Comparison of ENCODE assay signal across 8 cellular contexts in the genomic region with DNA sequence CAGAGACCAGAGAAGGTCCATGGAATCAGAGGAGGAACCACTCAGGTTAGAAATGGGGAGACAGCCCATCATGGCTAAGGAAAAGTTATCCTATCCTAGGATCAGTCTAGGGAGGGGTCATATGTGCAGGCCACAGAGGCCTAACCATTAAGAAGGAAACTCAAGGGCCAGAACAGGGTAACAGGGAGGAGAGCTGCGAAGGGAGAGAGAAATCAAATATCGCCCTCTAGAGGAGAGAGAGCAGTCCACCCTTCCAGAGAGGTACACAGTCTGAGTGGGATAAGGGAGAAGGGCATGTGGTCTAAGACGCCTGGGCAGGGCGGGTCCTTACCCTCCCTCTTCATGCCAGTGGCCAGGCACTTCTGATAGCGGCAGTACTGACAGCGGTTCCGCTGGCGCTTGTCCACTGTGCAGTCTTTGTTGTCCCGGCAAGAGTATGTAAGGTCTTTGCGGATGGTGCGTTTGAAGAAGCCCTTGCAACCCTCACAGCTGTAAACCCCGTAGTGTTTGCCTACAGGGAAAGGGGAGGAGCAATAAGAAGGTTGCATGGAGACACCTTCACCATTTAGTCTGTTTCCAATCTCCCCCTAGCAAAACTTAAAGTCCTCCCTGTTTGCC. TPM values are rescaled to one million over a fixed set of nuclear protein-coding genes. Genes with fewer than 3 reads are reported as not detected.
DNase-seq lines count a peak whose midpoint lies in the region; ATAC-seq and TF ChIP-seq lines count a peak whose summit lies in the region.

No MANE protein-coding gene starts in this region.

- CTCF ChIA-PET in Panc1 (lab: Charles Lee): interaction anchor here (0.6 to 1.8 kb wide), 3 partner anchors 23 to 51 kb away, joined by 3 to 9 read pairs (median 3); no protein-coding TSS in a partner anchor

- intact Hi-C loops in Panc1 (cut with micrococcal nuclease; ENCODE audit: unreplicated experiment) (no loop called here), left colon (cut with DNase I, micrococcal nuclease) (loop anchor here in 1 of 2 donors (5.0 kb wide), 1 partner anchor 35 kb away; no protein-coding TSS in a partner anchor), tibial artery (cut with DNase I; ENCODE audit: low total_unique reads) (loop anchor here (5.0 kb wide), 1 partner anchor 35 kb away; no protein-coding TSS in a partner anchor)

- DNase-seq in NCI-H2171 treated with DMSO at 0.1 percent for 48 hours (lab: John Stamatoyannopoulos, UW) (peak; percentile 29), NCI-H2171 (lab: John Stamatoyannopoulos, UW) (no peak), HT1080 (ENCODE audit: low read depth) (peak; percentile 63), Panc1 (ENCODE audit: low read depth, low spot score) (no peak), caudate nucleus (lab: John Stamatoyannopoulos, UW) (peak in 25 of 61 donors; percentile 8 to 56 (median 25)), left colon (peak; percentile 42 to 49), tibial artery (no peak)

- H3K4me3 ChIP-seq in Panc1 (ENCODE audit: low read depth in 2 of 2, low read length in 2 of 2) (no peak overlapping the region), tibial artery (no peak overlapping the region)

- in situ Hi-C loops in Panc1 (cut with HindIII; ENCODE audit: low pct_unique_long_range_greater_than_20kb, low sequenced_read_pairs): no loop called here

- BruUV-seq in Panc1 (replicated peaks; lab: Mats Ljungman, UMichigan): no TSS peak

- POLR2A ChIA-PET in Panc1 (lab: Charles Lee): no interaction called here

- H3K9me3 ChIP-seq in Panc1 (ENCODE audit: control insufficient read depth, insufficient read depth, low read depth, low read length) (no peaks in the 10 kb centered on the region), tibial artery (no peaks in the 10 kb centered on the region)

- H3K4me1 ChIP-seq in Panc1 (ENCODE audit: control insufficient read depth, insufficient read depth, low read length) (peaks cover 18% of the 10 kb centered on the region), tibial artery (peaks cover 0 to 53% (median 49%) of the 10 kb centered on the region in 4 donors)

- H3K27ac ChIP-seq in Panc1 (ENCODE audit: low read length) (no peak overlapping the region), caudate nucleus (ENCODE audit: low read depth, low read length) (peak overlapping the region; percentile 23), tibial artery (peak overlapping the region in 1 of 2 donors; percentile 6)

- peak; percentile 89 for TF ChIP-seq CTCF in Panc1 (IDR thresholded peaks at IDR 0.05)
- peak; percentile 43 to 59 for TF ChIP-seq CTCF in tibial artery (IDR thresholded peaks at IDR 0.05)

- peaks cover 17% of the 10 kb centered on the region; the same call in 1 of the 2 replicates for H3K36me3 ChIP-seq in Panc1 (ENCODE audit: control insufficient read depth, insufficient read depth, low read length)
- H3K36me3 ChIP-seq in tibial artery: peaks cover 21 to 47% (median 36%) of the 10 kb centered on the region in 3 donors

- no peaks in the 10 kb centered on the region for H3K27me3 ChIP-seq in Panc1 (ENCODE audit: control insufficient read depth, insufficient read depth, low read length)
- H3K27me3 ChIP-seq in tibial artery: no peaks in the 10 kb centered on the region

- peak; percentile 68 for ATAC-seq in Panc1
- peak; percentile 35 for ATAC-seq in left colon
- no peak for ATAC-seq in GM18867 (IDR thresholded peaks at IDR 0.05; ENCODE audit: unreplicated experiment)

RNA-seq across cellular contexts. Expression of a gene that starts 2.9 kb away (rescaled TPM):
- 30.7 and 32.5 TPM in 2 replicates for total RNA-seq in HT1080 (2014; rRNA removed; shearing (Covaris generic))
- 28.6 and 30.4 TPM in 2 replicates for polyA plus RNA-seq in HT1080 (2015; cell fraction: cytosol; rRNA removed)
- polyA plus RNA-seq in HT1080 (2015; cell fraction: nucleus; rRNA removed): 149 and 153 TPM in 2 replicates
- total RNA-seq in Panc1 (2021; ENCODE audit: unreplicated experiment): 27.4 TPM
- 28.5 TPM for polyA plus RNA-seq in Panc1 (2012; ENCODE audit: insufficient read length)
- total RNA-seq in left colon: 10 to 100 TPM; 34.4 to 37.0 TPM

RNA-seq across cellular contexts. Expression of a gene that starts 3.1 kb away (rescaled TPM):
- 94.6 and 121 TPM in 2 replicates for total RNA-seq in HT1080 (2014; rRNA removed; shearing (Covaris generic))
- polyA plus RNA-seq in HT1080 (2015; cell fraction: cytosol; rRNA removed): 135 and 141 TPM in 2 replicates
- 142 and 147 TPM in 2 replicates for polyA plus RNA-seq in HT1080 (2015; cell fraction: nucleus; rRNA removed)
- total RNA-seq in Panc1 (2021; ENCODE audit: unreplicated experiment): 135 TPM
- 155 TPM for polyA plus RNA-seq in Panc1 (2012; ENCODE audit: insufficient read length)
- 100 to 1,000 TPM; 128 to 203 TPM for total RNA-seq in left colon

RNA-seq across cellular contexts. Expression of a gene that starts 5.3 kb away (rescaled TPM):
- 0.71 and 0.77 TPM in 2 replicates for total RNA-seq in HT1080 (2014; rRNA removed; shearing (Covaris generic))
- polyA plus RNA-seq in HT1080 (2015; cell fraction: cytosol; rRNA removed): 0.01 and 0.19 TPM in 2 replicates
- 1.7 and 2.4 TPM in 2 replicates for polyA plus RNA-seq in HT1080 (2015; cell fraction: nucleus; rRNA removed)
- 0.57 TPM for total RNA-seq in Panc1 (2021; ENCODE audit: unreplicated experiment)
- 0.94 TPM for polyA plus RNA-seq in Panc1 (2012; ENCODE audit: insufficient read length)
- under 1 TPM; 0.45 to 0.55 TPM for total RNA-seq in left colon

RNA-seq across cellular contexts. Expression of a gene that starts 6.9 kb away (rescaled TPM):
- 5.3 and 5.6 TPM in 2 replicates for total RNA-seq in HT1080 (2014; rRNA removed; shearing (Covaris generic))
- 15.6 and 19.0 TPM in 2 replicates for polyA plus RNA-seq in HT1080 (2015; cell fraction: cytosol; rRNA removed)
- 14.1 and 17.5 TPM in 2 replicates for polyA plus RNA-seq in HT1080 (2015; cell fraction: nucleus; rRNA removed)
- 7.4 TPM for total RNA-seq in Panc1 (2021; ENCODE audit: unreplicated experiment)
- 8.9 TPM for polyA plus RNA-seq in Panc1 (2012; ENCODE audit: insufficient read length)
- 10 to 100 TPM; 22.4 to 23.7 TPM for total RNA-seq in left colon

RNA-seq across cellular contexts. Expression of a gene that starts 10.8 kb away (rescaled TPM):
- total RNA-seq in HT1080 (2014; rRNA removed; shearing (Covaris generic)): 32.1 and 37.0 TPM in 2 replicates
- 26.7 and 31.3 TPM in 2 replicates for polyA plus RNA-seq in HT1080 (2015; cell fraction: cytosol; rRNA removed)
- polyA plus RNA-seq in HT1080 (2015; cell fraction: nucleus; rRNA removed): 41.6 and 48.8 TPM in 2 replicates
- total RNA-seq in Panc1 (2021; ENCODE audit: unreplicated experiment) (33.7 TPM), left colon (10 to 100 TPM; 27.4 to 29.7 TPM)
- polyA plus RNA-seq in Panc1 (2012; ENCODE audit: insufficient read length): 63.5 TPM

Comparison
In these comparisons a context has a peak if more than half of its experiments do, and no peak if none do; other contexts are left out.
1. DNase-seq: peak in NCI-H2171 treated with DMSO at 0.1 percent for 48 hours (single experiment), HT1080 (single experiment) and left colon (2 of 2); none in NCI-H2171 (single experiment), Panc1 (single experiment) and tibial artery (0 of 2).